8 cellular contexts compared by ENCODE assay signal in the genomic region with DNA sequence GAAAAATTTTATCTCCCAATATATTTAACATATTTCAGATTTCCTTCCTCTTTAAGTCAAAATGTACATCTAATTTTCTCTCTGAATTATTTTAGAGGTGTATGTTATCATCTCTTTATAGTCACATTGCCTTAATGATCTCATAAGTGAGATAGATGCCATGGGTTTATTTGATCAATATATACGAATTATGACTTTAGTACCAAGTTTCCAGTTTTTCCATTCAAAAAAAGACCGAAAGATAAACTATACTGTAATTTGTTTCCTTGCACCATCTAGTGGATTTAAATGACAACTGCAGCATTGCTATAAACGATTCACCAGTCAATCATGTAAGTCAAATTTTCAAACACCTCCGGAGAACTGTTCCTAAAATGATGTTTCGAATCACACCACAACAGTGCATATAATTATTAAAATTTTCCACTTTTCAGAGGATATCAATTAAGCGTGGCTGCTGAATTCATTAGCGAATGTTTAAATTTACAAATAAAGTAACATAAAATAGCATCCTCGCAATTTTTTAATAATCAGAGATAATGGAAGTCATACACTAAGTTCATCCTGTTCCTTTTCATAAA. TPM values are rescaled to one million over a fixed set of nuclear protein-coding genes. Genes with fewer than 3 reads are reported as not detected.
A peak's percentile ranks its signal among the peaks of the same experiment; 100 is the strongest.
DNase-seq lines count a peak whose midpoint lies in the region; ATAC-seq and TF ChIP-seq lines count a peak whose summit lies in the region.

No MANE protein-coding gene starts in this region.

- H3K79me2 ChIP-seq in KMS-11 (ENCODE audit: insufficient read depth, low read depth) (peaks cover 45% of the 10 kb centered on the region), PC-9 (ENCODE audit: low read depth) (peaks cover 45% of the 10 kb centered on the region)

- H3K36me3 ChIP-seq in KMS-11 (ENCODE audit: insufficient read depth) (no peaks in the 10 kb centered on the region; the same call in 1 of the 2 replicates), PC-9 (ENCODE audit: low read depth) (peaks cover 27% of the 10 kb centered on the region)

- peak overlapping the region; percentile 96 for H3K4me3 Mint-ChIP-seq in stimulated activated naive CD8-positive, alpha-beta T cell treated with anti-CD3 and anti-CD28 coated beads, Interleukin-15, amount 100 ng/mL, for 72 hours

- no peaks in the 10 kb centered on the region for H3K27me3 Mint-ChIP-seq in stimulated activated naive CD8-positive, alpha-beta T cell treated with anti-CD3 and anti-CD28 coated beads, Interleukin-15, amount 100 ng/mL, for 72 hours

- peak overlapping the region; percentile 95 for H3K27ac ChIP-seq in KMS-11
- peak overlapping the region; percentile 80 for H3K27ac ChIP-seq in PC-9

- peaks cover 42% of the 10 kb centered on the region for H3K4me1 Mint-ChIP-seq in stimulated activated naive CD8-positive, alpha-beta T cell treated with anti-CD3 and anti-CD28 coated beads, Interleukin-15, amount 100 ng/mL, for 72 hours

- no peaks in the 10 kb centered on the region for H3K9me3 ChIP-seq in PC-9 (ENCODE audit: insufficient read depth, low read depth)

- H3K4me1 ChIP-seq in KMS-11 (ENCODE audit: low read depth, poor library complexity, severe bottlenecking): peaks cover 28% of the 10 kb centered on the region
- peaks cover 23% of the 10 kb centered on the region for H3K4me1 ChIP-seq in PC-9 (replicated peaks; ENCODE audit: insufficient read depth)

- peaks cover 9% of the 10 kb centered on the region for H3F3A ChIP-seq in PC-9 (ENCODE audit: insufficient read depth, low read depth)

- H3K27me3 ChIP-seq in KMS-11 (ENCODE audit: insufficient read depth, low read depth): no peaks in the 10 kb centered on the region
- no peaks in the 10 kb centered on the region for H3K27me3 ChIP-seq in PC-9 (ENCODE audit: insufficient read depth, low read depth)

- peak overlapping the region; percentile 98 for H3K9ac ChIP-seq in KMS-11

- ATAC-seq in stimulated activated naive CD8-positive, alpha-beta T cell treated with anti-CD3 and anti-CD28 coated beads, Interleukin-15, amount 100 ng/mL, for 72 hours: peak; percentile 57

- peak overlapping the region; percentile 83 for H2AFZ ChIP-seq in KMS-11 (ENCODE audit: low read depth)
- peak overlapping the region; percentile 92 for H2AFZ ChIP-seq in PC-9

- peaks cover 24% of the 10 kb centered on the region for H4K20me1 ChIP-seq in KMS-11 (ENCODE audit: insufficient read depth)
- H4K20me1 ChIP-seq in PC-9 (ENCODE audit: insufficient read depth): peaks cover 23% of the 10 kb centered on the region

- H3K4me3 ChIP-seq in KMS-11 (IDR thresholded peaks at IDR 0.05; ENCODE audit: insufficient read depth, low read depth, low read length) (no peak overlapping the region), PC-9 (peak overlapping the region; percentile 87)

- intact Hi-C loops in PC-9 (cut with micrococcal nuclease; ENCODE audit: unreplicated experiment): loop anchor here (5.0 to 10.0 kb wide), 3 partner anchors 125 to 602 kb away; no protein-coding TSS in a partner anchor

- CTCF ChIA-PET in PC-9 (lab: Charles Lee): interaction anchor here (0.8 kb wide), 1 partner anchor 62 kb away, joined by 3 read pairs; no protein-coding TSS in a partner anchor

- TF ChIP-seq CTCF in KMS-11 (conservative IDR thresholded peaks at IDR 0.05; ENCODE audit: low read depth, low read length) (peak; percentile 92), PC-9 (conservative IDR thresholded peaks at IDR 0.05) (peak; percentile 89)

- TSS peak; percentile 89 for BruUV-seq in PC-9 (replicated peaks; lab: Mats Ljungman, UMichigan)

- H3K9me2 ChIP-seq in PC-9 (ENCODE audit: insufficient read depth): no peaks in the 10 kb centered on the region; the same call in 1 of the 2 replicates

- no peaks in the 10 kb centered on the region for H3K9me3 Mint-ChIP-seq in stimulated activated naive CD8-positive, alpha-beta T cell treated with anti-CD3 and anti-CD28 coated beads, Interleukin-15, amount 100 ng/mL, for 72 hours

- peak overlapping the region; percentile 100 for H3K27ac Mint-ChIP-seq in stimulated activated naive CD8-positive, alpha-beta T cell treated with anti-CD3 and anti-CD28 coated beads, Interleukin-15, amount 100 ng/mL, for 72 hours

- H3K4me2 ChIP-seq in KMS-11 (peak overlapping the region; percentile 94), PC-9 (peak overlapping the region; percentile 93)

- POLR2A ChIA-PET in PC-9 (lab: Charles Lee; ENCODE audit: unreplicated experiment): no interaction called here

- DNase-seq in NCI-H187 treated with DMSO at 0.1 percent for 48 hours (lab: John Stamatoyannopoulos, UW) (peak; percentile 86), NCI-H187 (lab: John Stamatoyannopoulos, UW) (no peak), H4 (ENCODE audit: low spot score) (peak; percentile 67), PC-9 (peak in 1 of 2 experiments; percentile 55), cerebellar cortex (ENCODE audit: low spot score) (peak; percentile 75), kidney glomerular epithelial cell (lab: John Stamatoyannopoulos, UW) (peak; percentile 81)
- no peak for DNase-seq in stimulated activated naive CD8-positive, alpha-beta T cell treated with anti-CD3 and anti-CD28 coated beads, Interleukin-15, amount 100 ng/mL, for 72 hours

RNA-seq across cellular contexts. Expression of a gene that starts 0.4 kb away (rescaled TPM):
- total RNA-seq in H4 (2014; rRNA removed; shearing (Covaris generic)): 21.1 and 21.4 TPM in 2 replicates
- total RNA-seq in PC-9 (2021): 25.3 and 31.6 TPM in 2 replicates

Comparison
In these comparisons a context has a peak if more than half of its experiments do, and no peak if none do; other contexts are left out.
1. DNase-seq: peak in NCI-H187 treated with DMSO at 0.1 percent for 48 hours (single experiment), H4 (single experiment), cerebellar cortex (single experiment) and kidney glomerular epithelial cell (single experiment); none in NCI-H187 (0 of 2) and stimulated activated naive CD8-positive, alpha-beta T cell treated with anti-CD3 and anti-CD28 coated beads, Interleukin-15, amount 100 ng/mL, for 72 hours (0 of 2).